1 cellular context compared by ENCODE assay signal in genomic region chr7:99270702-99271101, GRCh38.
TF ChIP-seq lines count a peak whose summit lies in the region.

No MANE protein-coding gene starts in this region.

TF ChIP-seq in H1, 55 proteins besides CTCF, POLR2A, EP300 and RAD21:
- TF ChIP-seq, protein P1, sequence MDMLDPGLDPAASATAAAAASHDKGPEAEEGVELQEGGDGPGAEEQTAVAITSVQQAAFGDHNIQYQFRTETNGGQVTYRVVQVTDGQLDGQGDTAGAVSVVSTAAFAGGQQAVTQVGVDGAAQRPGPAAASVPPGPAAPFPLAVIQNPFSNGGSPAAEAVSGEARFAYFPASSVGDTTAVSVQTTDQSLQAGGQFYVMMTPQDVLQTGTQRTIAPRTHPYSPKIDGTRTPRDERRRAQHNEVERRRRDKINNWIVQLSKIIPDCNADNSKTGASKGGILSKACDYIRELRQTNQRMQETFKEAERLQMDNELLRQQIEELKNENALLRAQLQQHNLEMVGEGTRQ (IDR thresholded peaks at IDR 0.05; ENCODE audit: low read length), result no peak
- TF ChIP-seq PHF8 (conservative IDR thresholded peaks at IDR 0.05; ENCODE audit: low read depth, low read length), result no peak
- no peak for TF ChIP-seq KDM1A (IDR thresholded peaks at IDR 0.05; ENCODE audit: borderline replicate concordance, low read length)
- no peak for TF ChIP-seq CHD2 (IDR thresholded peaks at IDR 0.05; ENCODE audit: low read length)
- TF ChIP-seq ZNF274 (IDR thresholded peaks at IDR 0.05; ENCODE audit: borderline replicate concordance, extremely low read depth, low read length), result no peak
